ENCODE assay signal across 19 cellular contexts in the genomic region with DNA sequence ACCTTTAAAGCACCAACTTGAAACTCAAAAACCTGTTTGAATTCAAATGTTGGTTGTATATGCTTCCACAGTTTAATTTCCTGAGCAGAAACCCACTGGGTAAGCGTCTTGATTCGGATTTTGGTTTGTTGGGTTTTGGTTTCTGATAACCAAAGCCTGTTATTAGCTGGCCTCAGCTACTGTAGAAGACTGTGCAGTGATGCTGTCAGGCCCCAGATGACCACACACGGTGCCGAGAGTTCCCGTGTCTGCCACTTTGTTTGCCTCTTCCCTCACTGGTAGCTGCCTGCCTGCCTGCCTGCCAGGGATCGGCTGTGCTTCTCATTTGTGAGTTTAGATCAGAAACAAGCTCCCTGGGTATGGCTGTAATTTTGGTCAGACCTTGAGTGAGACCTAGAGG. TPM values are rescaled to one million over a fixed set of nuclear protein-coding genes. Genes with fewer than 3 reads are reported as not detected.
DNase-seq lines count a peak whose midpoint lies in the region; ATAC-seq and TF ChIP-seq lines count a peak whose summit lies in the region.
"Had no signal": no experiment of that assay in that cellular context is flagged by ENCODE, and none has a peak within 500 bp of the region (broad histone marks: within the 10 kb centered on the region; RNA-seq: fewer than 3 reads in every experiment).

No MANE protein-coding gene starts in this region.

- H3K27ac Mint-ChIP-seq in HFFc6 = peak overlapping the region; percentile 92
- H3K27ac Mint-ChIP-seq: activated naive CD4-positive, alpha-beta T cell treated with anti-CD3 and anti-CD28 coated beads, Interleukin-2, amount 50 U/mL, for 24 hours; B cell had no signal

- DNase-seq in HFFc6 (no peak), adrenal gland (no peak), head of caudate nucleus (no peak), RPMI8226 (no peak), HuH-7 (ENCODE audit: low spot score) (no peak)
- DNase-seq: activated CD4-positive, alpha-beta T cell treated with anti-CD3 and anti-CD28 coated beads for 1 hour; DMS153; dorsolateral prefrontal cortex; NCI-H1105; stimulated activated CD4-positive, alpha-beta T cell treated with anti-CD3 and anti-CD28 coated beads, Interleukin-4, amount 100 ng/mL, for 24 hours; stimulated activated CD8-positive, alpha-beta memory T cell treated with anti-CD3 and anti-CD28 coated beads, Interleukin-4, amount 100 ng/mL, for 48 hours had no signal

- intact Hi-C loops in adrenal gland (cut with DNase I) (no loop called here), head of caudate nucleus (cut with DNase I) (no loop called here)

- H4K20me1 ChIP-seq in DOHH2 (ENCODE audit: control insufficient read depth, insufficient read depth, low read depth, low read length) = peaks cover 22% of the 10 kb centered on the region; the same call in 1 of the 2 replicates

- ATAC-seq in HG03280 (IDR thresholded peaks at IDR 0.05; ENCODE audit: unreplicated experiment) = no peak

- H3K4me3 Mint-ChIP-seq in HFFc6 = peak overlapping the region; percentile 9; the same call in 1 of the 2 replicates
- H3K4me3 Mint-ChIP-seq: activated naive CD4-positive, alpha-beta T cell treated with anti-CD3 and anti-CD28 coated beads, Interleukin-2, amount 50 U/mL, for 24 hours; B cell had no signal

- H3K27ac ChIP-seq in DOHH2 (ENCODE audit: low read depth, low read length) = no peak overlapping the region
- peak overlapping the region; percentile 14 to 78 (median 40) for H3K27ac ChIP-seq in adrenal gland
- H3K27ac ChIP-seq in muscle layer of colon (ENCODE audit: low read depth, low read length) = peak overlapping the region; percentile 24
- H3K27ac ChIP-seq: KMS-11, SJSA1 had no signal

- 59 to 84% (median 77%) methylated on average over 4 to 6 of the region's 6 CpGs for WGBS in adrenal gland, 4 donors

- H3K9me2 ChIP-seq in DOHH2 (replicated peaks; ENCODE audit: control insufficient read depth, low read length) = no peaks in the 10 kb centered on the region

- no peaks in the 10 kb centered on the region for H3F3A ChIP-seq in DOHH2 (ENCODE audit: control insufficient read depth, insufficient read depth)

- H3K27me3 Mint-ChIP-seq in HFFc6 (ENCODE audit: insufficient read depth) = peaks cover 2% of the 10 kb centered on the region
- H3K27me3 Mint-ChIP-seq: activated naive CD4-positive, alpha-beta T cell treated with anti-CD3 and anti-CD28 coated beads, Interleukin-2, amount 50 U/mL, for 24 hours; B cell had no signal

- H3K4me3 ChIP-seq in DOHH2 (ENCODE audit: low read length) = no peak overlapping the region
- H3K4me3 ChIP-seq in adrenal gland = no peak overlapping the region
- no peak overlapping the region for H3K4me3 ChIP-seq in muscle layer of colon (ENCODE audit: low read depth in 1 of 2, low read length in 2 of 2)
- H3K4me3 ChIP-seq: breast epithelium, dorsolateral prefrontal cortex, SJSA1 had no signal

- H3K9me3 ChIP-seq in DOHH2 (ENCODE audit: control insufficient read depth, insufficient read depth, low read length) (no peaks in the 10 kb centered on the region), adrenal gland (replicated peaks in 1 of 3) (no peaks in the 10 kb centered on the region), muscle layer of colon (ENCODE audit: low read length) (no peaks in the 10 kb centered on the region)
- H3K9me3 ChIP-seq: breast epithelium, SJSA1 had no signal

- peaks cover 48% of the 10 kb centered on the region for H3K4me1 Mint-ChIP-seq in HFFc6 (ENCODE audit: low read depth)

- no peak for TF ChIP-seq CTCF in DOHH2 (IDR thresholded peaks at IDR 0.05; ENCODE audit: low read depth, low read length, poor library complexity, severe bottlenecking)
- no peak for TF ChIP-seq CTCF in HFFc6 (IDR thresholded peaks at IDR 0.05)
- TF ChIP-seq CTCF in adrenal gland (IDR thresholded peaks at IDR 0.05) = no peak

- H3K27me3 ChIP-seq in DOHH2 (ENCODE audit: control insufficient read depth, low read length) (no peaks in the 10 kb centered on the region), adrenal gland (no peaks in the 10 kb centered on the region), muscle layer of colon (ENCODE audit: control insufficient read depth in 1 of 2, insufficient read depth in 2 of 2, low read length in 2 of 2) (no peaks in the 10 kb centered on the region)
- H3K27me3 ChIP-seq: breast epithelium, dorsolateral prefrontal cortex, SJSA1 had no signal

- H3K9ac ChIP-seq in muscle layer of colon (ENCODE audit: low read length) = no peak overlapping the region
- H3K9ac ChIP-seq: KMS-11 had no signal

- H3K4me1 ChIP-seq in DOHH2 (ENCODE audit: control insufficient read depth, low read length) (peaks cover 29% of the 10 kb centered on the region), adrenal gland (replicated peaks in 1 of 2) (peaks cover 24 to 46% of the 10 kb centered on the region in 2 donors), muscle layer of colon (ENCODE audit: insufficient read depth, low read length) (peaks cover 20% of the 10 kb centered on the region)
- H3K4me1 ChIP-seq: breast epithelium had no signal

- no peaks in the 10 kb centered on the region for H3K9me3 Mint-ChIP-seq in HFFc6
- H3K9me3 Mint-ChIP-seq: activated naive CD4-positive, alpha-beta T cell treated with anti-CD3 and anti-CD28 coated beads, Interleukin-2, amount 50 U/mL, for 24 hours had no signal

- H3K36me3 ChIP-seq in DOHH2 (ENCODE audit: control insufficient read depth, low read length) (peaks cover 95% of the 10 kb centered on the region), adrenal gland (replicated peaks in 1 of 2) (peaks cover 0 to 27% of the 10 kb centered on the region in 2 donors), muscle layer of colon (ENCODE audit: insufficient read depth, low read length) (peaks cover 28% of the 10 kb centered on the region)

- peaks cover 82% of the 10 kb centered on the region for H3K79me2 ChIP-seq in DOHH2 (ENCODE audit: control insufficient read depth, low read length)

- H3K36me3 Mint-ChIP-seq in HFFc6 (ENCODE audit: low read depth) = peaks cover 32% of the 10 kb centered on the region

- TF ChIP-seq POLR2A in adrenal gland (IDR thresholded peaks at IDR 0.05) = no peak

- peak overlapping the region; percentile 4; the same call in 1 of the 2 replicates for H3K4me2 ChIP-seq in DOHH2 (ENCODE audit: low read length)
- H3K4me2 ChIP-seq: KMS-11 had no signal

RNA-seq across cellular contexts. Expression of a gene that starts 5.6 kb away (rescaled TPM):
- 100 to 1,000 TPM; 208 to 255 (median 243) TPM for total RNA-seq in HFFc6 (2021; fragmentation: NEBNext Ultra II Directional; extraction: Animal tissue kit (Norgen Biotek cat#: 25700))
- total RNA-seq in adrenal gland = 100 to 1,000 TPM; 153 to 359 (median 226) TPM
- 100 to 1,000 TPM in 1 of 3 donors, 10 to 100 TPM in 2; 42.5 to 284 (median 60.3) TPM for polyA plus RNA-seq in adrenal gland

RNA-seq across cellular contexts. Expression of a gene that starts 5.7 kb away (rescaled TPM):
- total RNA-seq in HFFc6 (2021; fragmentation: NEBNext Ultra II Directional; extraction: Animal tissue kit (Norgen Biotek cat#: 25700)) = 10 to 100 TPM; 29.6 to 38.3 (median 32.0) TPM
- total RNA-seq in adrenal gland = 10 to 100 TPM; 20.9 to 70.7 (median 41.9) TPM
- polyA plus RNA-seq in adrenal gland = 10 to 100 TPM; 54.1 to 82.0 (median 64.2) TPM

RNA-seq across cellular contexts. Expression of a gene that starts 59.1 kb away (rescaled TPM):
- total RNA-seq in HFFc6 (2021; fragmentation: NEBNext Ultra II Directional; extraction: Animal tissue kit (Norgen Biotek cat#: 25700)) = 10 to 100 TPM; 35.5 to 47.3 (median 37.2) TPM
- 100 to 1,000 TPM in 4 of 8 donors, 10 to 100 TPM in 4; 51.4 to 277 (median 113) TPM for total RNA-seq in adrenal gland
- 100 to 1,000 TPM; 197 to 260 (median 227) TPM for polyA plus RNA-seq in adrenal gland
